In genomic region chr2:95435162-95435871, GRCh38 we compare ENCODE assay signal across 15 cellular contexts. TPM values are rescaled to one million over a fixed set of nuclear protein-coding genes. Genes with fewer than 3 reads are reported as not detected.
DNase-seq lines count a peak whose midpoint lies in the region; ATAC-seq, FAIRE-seq and TF ChIP-seq lines count a peak whose summit lies in the region.
"Not testable (repeated sequence)": the region's sequence is repeated elsewhere in the genome, so short reads cannot be mapped to it uniquely, and the experiment has no call there.
"Had no signal": no experiment of that assay in that cellular context is flagged by ENCODE, and none has a peak within 500 bp of the region (broad histone marks: within the 10 kb centered on the region; RNA-seq: fewer than 3 reads in every experiment).

No MANE protein-coding gene starts in this region.

- not testable (repeated sequence) for H3K9me2 ChIP-seq in HCT116 (ENCODE audit: insufficient read depth); PC-3 (replicated peaks; ENCODE audit: low read length)

- TF ChIP-seq RAD21 in HCT116 (IDR thresholded peaks at IDR 0.05; ENCODE audit: low read depth): not testable (repeated sequence)

- H3K27me3 ChIP-seq in HCT116 (ENCODE audit: insufficient read depth, low read length); PC-3 (ENCODE audit: low read length); heart left ventricle: not testable (repeated sequence)

- WGBS in heart left ventricle, 4 donors: no CpG with 5 or more reads among the region's 30 CpGs

- H3K4me3 ChIP-seq in HCT116 (replicated peaks in 1 of 2; ENCODE audit: low read depth in 1 of 2, low read length in 2 of 2); PC-3 (ENCODE audit: low read length); heart left ventricle; mucosa of descending colon: not testable (repeated sequence)

- not testable (repeated sequence) for H3K4me1 Mint-ChIP-seq in stimulated activated effector memory CD8-positive, alpha-beta T cell treated with anti-CD3 and anti-CD28 coated beads, Interleukin-12 subunit alpha, Interleukin-12 subunit beta, amount 100 ng/mL, for 72 hours

- not testable (repeated sequence) for H3K9ac ChIP-seq in HCT116 (ENCODE audit: low read length); PC-3 (ENCODE audit: low read length)

- H3K9me3 Mint-ChIP-seq in stimulated activated effector memory CD8-positive, alpha-beta T cell treated with anti-CD3 and anti-CD28 coated beads, Interleukin-12 subunit alpha, Interleukin-12 subunit beta, amount 100 ng/mL, for 72 hours: not testable (repeated sequence)

- not testable (repeated sequence) for H3K27ac Mint-ChIP-seq in stimulated activated effector memory CD8-positive, alpha-beta T cell treated with anti-CD3 and anti-CD28 coated beads, Interleukin-12 subunit alpha, Interleukin-12 subunit beta, amount 100 ng/mL, for 72 hours

- not testable (repeated sequence) for H3F3A ChIP-seq in PC-3 (ENCODE audit: low read length, unreplicated experiment)

- peaks cover 6 to 11% of the 10 kb centered on the region in 2 experiments for H3K4me1 ChIP-seq in HCT116 (ENCODE audit: control insufficient read depth in 1 of 2, insufficient read depth in 2 of 2, low read length in 2 of 2)
- not testable (repeated sequence) for H3K4me1 ChIP-seq in PC-3 (ENCODE audit: insufficient read depth, low read length); heart left ventricle; mucosa of descending colon (ENCODE audit: low read depth)

- TF ChIP-seq CTCF in HCT116 (IDR thresholded peaks at IDR 0.05 in 2 of 3, conservative IDR thresholded peaks at IDR 0.05 in 1 of 3; ENCODE audit: borderline replicate concordance in 1 of 3, insufficient read depth in 1 of 3, low read depth in 2 of 3, low read length in 2 of 3); PC-3 (conservative IDR thresholded peaks at IDR 0.05; ENCODE audit: low read depth, low read length); heart left ventricle (IDR thresholded peaks at IDR 0.05); mucosa of descending colon (IDR thresholded peaks at IDR 0.05): not testable (repeated sequence)

- H4K20me1 ChIP-seq in HCT116 (ENCODE audit: insufficient read depth); PC-3 (ENCODE audit: low read length): not testable (repeated sequence)

- CTCF ChIA-PET in HCT116 (lab: Charles Lee); PC-3 (lab: Charles Lee): not testable (repeated sequence)

- ATAC-seq in HCT116: peak; percentile 55
- ATAC-seq in PC-3: not testable (repeated sequence)
- ATAC-seq in SK-N-SH treated with all-trans-retinoic acid at 6 μM for 48 hours: peak; percentile 38
- peak in 3 of 4 donors; percentile 38 to 58 (median 57) for ATAC-seq in heart left ventricle
- peak; percentile 39 for ATAC-seq in left colon
- peak; percentile 24 for ATAC-seq in mucosa of descending colon
- peak; percentile 6 for ATAC-seq in stimulated activated effector memory CD8-positive, alpha-beta T cell treated with anti-CD3 and anti-CD28 coated beads, Interleukin-12 subunit alpha, Interleukin-12 subunit beta, amount 100 ng/mL, for 72 hours

- RAD21 ChIA-PET in HCT116 (lab: Charles Lee; ENCODE audit: low non-redundant PET in 1 of 2, low total read pairs in 2 of 2, uncharacterized antibody in 2 of 2, unreplicated experiment in 2 of 2): not testable (repeated sequence)

- intact Hi-C loops in HCT116 (cut with micrococcal nuclease); PC-3 (cut with micrococcal nuclease); heart left ventricle (cut with DNase I); left colon (cut with DNase I, micrococcal nuclease); mucosa of descending colon (cut with DNase I, micrococcal nuclease): not testable (repeated sequence)

- POLR2A ChIA-PET in HCT116 (lab: Charles Lee); PC-3 (lab: Charles Lee; ENCODE audit: unreplicated experiment): not testable (repeated sequence)

- BruUV-seq in HCT116 (replicated peaks; lab: Mats Ljungman, UMichigan): not testable (repeated sequence)
- TSS peak; percentile 44 for BruUV-seq in PC-3 (replicated peaks; lab: Mats Ljungman, UMichigan)

- not testable (repeated sequence) for DNase-seq in HCT116 (ENCODE audit: low read depth, low spot score); PC-3; heart left ventricle; left colon; mucosa of descending colon; stimulated activated effector memory CD8-positive, alpha-beta T cell treated with anti-CD3 and anti-CD28 coated beads, Interleukin-12 subunit alpha, Interleukin-12 subunit beta, amount 100 ng/mL, for 72 hours (ENCODE audit: low spot score in 2 of 2); urothelium cell line (ENCODE audit: low spot score)

- not testable (repeated sequence) for H3K4me2 ChIP-seq in HCT116 (ENCODE audit: low read length); PC-3 (ENCODE audit: low read length)

- not testable (repeated sequence) for H3K79me2 ChIP-seq in HCT116 (ENCODE audit: insufficient read depth, low read length); PC-3 (ENCODE audit: low read length)

- not testable (repeated sequence) for H2AFZ ChIP-seq in HCT116 (ENCODE audit: low read depth, low read length, poor library complexity, severe bottlenecking); PC-3 (ENCODE audit: low read length)

- not testable (repeated sequence) for H3K9me3 ChIP-seq in HCT116 (ENCODE audit: control insufficient read depth in 1 of 2, insufficient read depth in 1 of 2, low read depth in 1 of 2, low read length in 2 of 2); PC-3 (ENCODE audit: low read length); heart left ventricle; mucosa of descending colon

- not testable (repeated sequence) for TF ChIP-seq POLR2A in HCT116 (IDR thresholded peaks at IDR 0.05; ENCODE audit: borderline replicate concordance, extremely low read depth, insufficient read depth, insufficient read length); heart left ventricle (IDR thresholded peaks at IDR 0.05)

- H3K4me3 Mint-ChIP-seq in stimulated activated effector memory CD8-positive, alpha-beta T cell treated with anti-CD3 and anti-CD28 coated beads, Interleukin-12 subunit alpha, Interleukin-12 subunit beta, amount 100 ng/mL, for 72 hours: not testable (repeated sequence)

- not testable (repeated sequence) for H3K36me3 Mint-ChIP-seq in stimulated activated effector memory CD8-positive, alpha-beta T cell treated with anti-CD3 and anti-CD28 coated beads, Interleukin-12 subunit alpha, Interleukin-12 subunit beta, amount 100 ng/mL, for 72 hours

- not testable (repeated sequence) for H3K36me3 ChIP-seq in HCT116 (ENCODE audit: control insufficient read depth in 1 of 2, insufficient read depth in 2 of 2, low read length in 2 of 2); PC-3 (ENCODE audit: low read depth, low read length); heart left ventricle; mucosa of descending colon (ENCODE audit: low read depth)

- FAIRE-seq in urothelium cell line (lab: Jason Lieb, UNC): peak; percentile 86

- not testable (repeated sequence) for H3K27ac ChIP-seq in HCT116 (ENCODE audit: low read depth, low read length); PC-3 (ENCODE audit: low read length); heart left ventricle

RNA-seq across cellular contexts. Expression of gene FAHD2A, which starts 32.8 kb away (rescaled TPM):
- total RNA-seq in HCT116 (2021; ENCODE audit: unreplicated experiment) (25.4 TPM), PC-3 (2014; rRNA removed) (10.8 and 20.5 TPM in 2 replicates), heart left ventricle (10 to 100 TPM; 26.2 to 51.7 (median 34.6) TPM), left colon (10 to 100 TPM; 31.3 to 43.1 TPM), mucosa of descending colon (10 to 100 TPM; 30.3 to 37.6 (median 34.3) TPM)
- polyA plus RNA-seq in HCT116 (2012): 31.9 and 32.0 TPM in 2 replicates
- polyA plus RNA-seq in heart left ventricle: 10 to 100 TPM; 31.5 to 37.6 TPM

RNA-seq across cellular contexts. Expression of gene TRIM43B, which starts 49.2 kb away (rescaled TPM):
- total RNA-seq in HCT116 (2021; ENCODE audit: unreplicated experiment) (not detected), PC-3 (2014; rRNA removed) (not detected in 2 replicates), heart left ventricle (not detected), left colon (not detected), mucosa of descending colon (not detected)
- polyA plus RNA-seq in HCT116 (2012): not detected in 2 replicates
- polyA plus RNA-seq in heart left ventricle: not detected
- total RNA-seq: A673; CD4-positive, alpha-beta memory T cell; Daoy; GM23248; HepG2 had no signal
- polyA plus RNA-seq: AG04450; CD14-positive monocyte; CD4-positive, alpha-beta memory T cell; GM23248; HepG2 had no signal
